In genomic region chr19:55256562-55257460, GRCh38 we compare ENCODE assay signal across 8 cellular contexts.
A peak's percentile ranks its signal among the peaks of the same experiment; 100 is the strongest.
DNase-seq lines count a peak whose midpoint lies in the region; ATAC-seq and TF ChIP-seq lines count a peak whose summit lies in the region.

No MANE protein-coding gene starts in this region.

- peak overlapping the region; percentile 96 to 100 (median 99) for H3K4me2 ChIP-seq in BLaER1 treated with 17β-estradiol and CSF1 and Interleukin-3, amounts not matched to agents 10 nM and 100 nM

- ATAC-seq in GM19023 (IDR thresholded peaks at IDR 0.05; ENCODE audit: unreplicated experiment): no peak

- H3K36me3 ChIP-seq in BLaER1 treated with 17β-estradiol and CSF1 and Interleukin-3, amounts not matched to agents 10 nM and 100 nM: peaks cover 0 to 16% (median 6%) of the 10 kb centered on the region in 11 experiments; a peak in 9 of 22 replicates

- no peaks in the 10 kb centered on the region for H3K9me3 Mint-ChIP-seq in nephron

- H3K27me3 ChIP-seq in BLaER1 treated with 17β-estradiol and CSF1 and Interleukin-3, amounts not matched to agents 10 nM and 100 nM: no peaks in the 10 kb centered on the region

- peak overlapping the region; percentile 98 to 100 (median 99) for H3K4me3 Mint-ChIP-seq in nephron

- H3K4me1 Mint-ChIP-seq in nephron: peaks cover 45% of the 10 kb centered on the region

- TF ChIP-seq CTCF in coronary artery (IDR thresholded peaks at IDR 0.05) (no peak), nephron (IDR thresholded peaks at IDR 0.05; ENCODE audit: unreplicated experiment in 3 of 3) (no peak)

- peak overlapping the region; percentile 92 to 99 (median 97) for H3K9ac ChIP-seq in BLaER1 treated with 17β-estradiol and CSF1 and Interleukin-3, amounts not matched to agents 10 nM and 100 nM

- peak overlapping the region; percentile 88 to 98 (median 97) for H3K27ac Mint-ChIP-seq in nephron

- peaks cover 1% of the 10 kb centered on the region for H3K36me3 Mint-ChIP-seq in nephron (ENCODE audit: low read depth)

- H3K27me3 Mint-ChIP-seq in nephron (ENCODE audit: low read depth): no peaks in the 10 kb centered on the region

- H4K20me1 ChIP-seq in BLaER1 treated with 17β-estradiol and CSF1 and Interleukin-3, amounts not matched to agents 10 nM and 100 nM: peaks cover 51 to 68% (median 67%) of the 10 kb centered on the region in 11 experiments

- peaks cover 66 to 75% (median 71%) of the 10 kb centered on the region in 10 experiments for H3K4me1 ChIP-seq in BLaER1 treated with 17β-estradiol and CSF1 and Interleukin-3, amounts not matched to agents 10 nM and 100 nM

- DNase-seq in NAMALWA (ENCODE audit: low spot score): peak; percentile 67
- DNase-seq in coronary artery (ENCODE audit: low spot score): no peak
- DNase-seq in NCI-H1105 (lab: John Stamatoyannopoulos, UW): no peak
- no peak for DNase-seq in C1 segment of cervical spinal cord (lab: John Stamatoyannopoulos, UW)
- no peak for DNase-seq in NCI-H146 (lab: John Stamatoyannopoulos, UW)

- peak overlapping the region in 10 of 11 experiments; percentile 92 to 98 (median 96); a peak in 21 of 22 replicates for H3K27ac ChIP-seq in BLaER1 treated with 17β-estradiol and CSF1 and Interleukin-3, amounts not matched to agents 10 nM and 100 nM
- H3K27ac ChIP-seq in coronary artery: no peak overlapping the region

- peak overlapping the region; percentile 79 to 96 (median 93) for H3K4me3 ChIP-seq in BLaER1 treated with 17β-estradiol and CSF1 and Interleukin-3, amounts not matched to agents 10 nM and 100 nM
- peak overlapping the region; percentile 87 for H3K4me3 ChIP-seq in coronary artery

- no peaks in the 10 kb centered on the region for H3K9me3 ChIP-seq in BLaER1 treated with 17β-estradiol and CSF1 and Interleukin-3, amounts not matched to agents 10 nM and 100 nM (replicated peaks in 1 of 11)

Comparison
In these comparisons a context has a peak if more than half of its experiments do, and no peak if none do; other contexts are left out.
1. H3K27ac ChIP-seq: peak in BLaER1 treated with 17β-estradiol and CSF1 and Interleukin-3, amounts not matched to agents 10 nM and 100 nM (10 of 11); none in coronary artery (0 of 2).